19 cellular contexts compared by ENCODE assay signal in genomic region chr5:73928486-73928885, GRCh38.
"Had no signal": no experiment of that assay in that cellular context is flagged by ENCODE, and none has a peak within 500 bp of the region (broad histone marks: within the 10 kb centered on the region; RNA-seq: fewer than 3 reads in every experiment).

No MANE protein-coding gene starts in this region.

- H3K9me3 ChIP-seq: colonic mucosa, ovary, spleen, testis, transverse colon had no signal

- ATAC-seq: foreskin keratinocyte; left colon; natural killer cell; right cardiac atrium; stimulated activated naive B cell treated with anti-CD40 and anti-IgM and Interleukin-4, amounts not matched to agents 10 μg/mL and 1 μg/mL and 100 μg/mL, for 72 hours; stimulated activated naive CD8-positive, alpha-beta T cell treated with anti-CD3 and anti-CD28 coated beads, Interleukin-15, amount 100 ng/mL, for 72 hours had no signal

- H3K4me1 ChIP-seq: colonic mucosa, neural progenitor cell, spleen, transverse colon had no signal

- H3K9ac ChIP-seq: neural progenitor cell had no signal

- H2AFZ ChIP-seq: neural progenitor cell had no signal

- H3K36me3 ChIP-seq: colonic mucosa, neural progenitor cell, ovary, spleen, transverse colon had no signal

- H3K4me3 ChIP-seq: colonic mucosa, neural progenitor cell, ovary, spleen, testis, transverse colon had no signal

- DNase-seq: colonic mucosa; dermis blood vessel endothelial cell; foreskin keratinocyte; immature natural killer cell; kidney; left colon; natural killer cell; nucleus accumbens; ovary; right cardiac atrium; spleen; stimulated activated CD4-positive, alpha-beta T cell treated with anti-CD3 and anti-CD28 coated beads, Interleukin-15, amount 100 ng/mL, for 24 hours; stimulated activated CD4-positive, alpha-beta T cell treated with anti-CD3 and anti-CD28 coated beads, Interleukin-2, amount 100 ng/mL, for 24 hours; stimulated activated CD4-positive, alpha-beta T cell treated with anti-CD3 and anti-CD28 coated beads, Interleukin-4, amount 100 ng/mL, for 4 hours; stimulated activated naive B cell treated with anti-CD40 and anti-IgM and Interleukin-4, amounts not matched to agents 10 μg/mL and 1 μg/mL and 100 μg/mL, for 72 hours; stimulated activated naive CD8-positive, alpha-beta T cell treated with anti-CD3 and anti-CD28 coated beads, Interleukin-15, amount 100 ng/mL, for 72 hours; testis; transverse colon had no signal

- H3K27me3 ChIP-seq: colonic mucosa, foreskin keratinocyte, neural progenitor cell, ovary, spleen, testis, transverse colon had no signal

- H3K27ac ChIP-seq: colonic mucosa, foreskin keratinocyte, neural progenitor cell, spleen, testis, transverse colon had no signal

- H3K4me2 ChIP-seq: neural progenitor cell had no signal
